Comparison of ENCODE assay signal across 17 cellular contexts in the genomic region with DNA sequence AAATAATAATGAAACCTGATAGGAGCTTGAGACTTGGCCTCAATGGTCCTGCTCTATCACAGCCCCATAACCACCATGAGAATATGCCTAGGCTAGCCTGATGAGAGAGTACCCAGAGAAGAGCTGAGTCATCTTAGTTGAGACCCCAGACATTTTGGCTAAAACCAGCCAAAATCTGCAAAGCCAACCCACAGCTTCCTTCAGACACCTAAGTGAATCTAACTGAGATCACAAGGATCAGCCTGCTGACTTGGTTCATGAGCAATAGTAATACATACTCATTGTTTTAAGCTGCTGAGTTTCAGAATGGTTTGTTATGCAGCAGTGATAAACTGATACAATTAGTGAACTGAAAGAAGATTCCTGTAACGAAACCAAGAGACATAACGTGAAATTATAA.
DNase-seq lines count a peak whose midpoint lies in the region; ATAC-seq lines count a peak whose summit lies in the region.
"Had no signal": no experiment of that assay in that cellular context is flagged by ENCODE, and none has a peak within 500 bp of the region (broad histone marks: within the 10 kb centered on the region; RNA-seq: fewer than 3 reads in every experiment).

No MANE protein-coding gene starts in this region.

- CTCF ChIA-PET in activated CD4-positive, alpha-beta memory T cell treated with anti-CD3 and anti-CD28 coated beads, Interleukin-2, amount 10 ng/mL, durations not matched to agents 7 days and 5 days (lab: Charles Lee), result interaction anchor here (0.6 kb wide), 1 partner anchor 202 kb away, joined by 3 read pairs; no protein-coding TSS in a partner anchor

- H3K9me3 Mint-ChIP-seq in activated T-cell treated with anti-CD3 and anti-CD28 coated beads, Interleukin-2, amount 50 U/mL, for 24 hours, result peaks cover 4% of the 10 kb centered on the region
- H3K9me3 Mint-ChIP-seq in activated CD4-positive, alpha-beta memory T cell treated with anti-CD3 and anti-CD28 coated beads, Interleukin-2, amount 10 ng/mL, durations not matched to agents 7 days and 5 days, result peaks cover 6% of the 10 kb centered on the region
- H3K9me3 Mint-ChIP-seq: CD8-positive, alpha-beta memory T cell had no signal

- POLR2A ChIA-PET in activated CD4-positive, alpha-beta memory T cell treated with anti-CD3 and anti-CD28 coated beads, Interleukin-2, amount 10 ng/mL, durations not matched to agents 7 days and 5 days (lab: Charles Lee), result interaction anchor here (0.8 to 1.4 kb wide), 3 partner anchors 18 to 231 kb away, joined by 3 read pairs; no protein-coding TSS in a partner anchor

- no peak overlapping the region for H3K4me3 Mint-ChIP-seq in activated T-cell treated with anti-CD3 and anti-CD28 coated beads, Interleukin-2, amount 50 U/mL, for 24 hours
- H3K4me3 Mint-ChIP-seq in activated CD4-positive, alpha-beta memory T cell treated with anti-CD3 and anti-CD28 coated beads, Interleukin-2, amount 10 ng/mL, durations not matched to agents 7 days and 5 days, result no peak overlapping the region
- H3K4me3 Mint-ChIP-seq: CD8-positive, alpha-beta memory T cell had no signal

- no peak for ATAC-seq in HG02588 (IDR thresholded peaks at IDR 0.05; ENCODE audit: unreplicated experiment)
- ATAC-seq: K562 had no signal

- no peaks in the 10 kb centered on the region for H3K27me3 Mint-ChIP-seq in activated T-cell treated with anti-CD3 and anti-CD28 coated beads, Interleukin-2, amount 50 U/mL, for 24 hours
- no peaks in the 10 kb centered on the region for H3K27me3 Mint-ChIP-seq in activated CD4-positive, alpha-beta memory T cell treated with anti-CD3 and anti-CD28 coated beads, Interleukin-2, amount 10 ng/mL, durations not matched to agents 7 days and 5 days
- H3K27me3 Mint-ChIP-seq: CD8-positive, alpha-beta memory T cell had no signal

- peak overlapping the region; percentile 41 for H3K27ac Mint-ChIP-seq in activated T-cell treated with anti-CD3 and anti-CD28 coated beads, Interleukin-2, amount 50 U/mL, for 24 hours
- H3K27ac Mint-ChIP-seq in activated CD4-positive, alpha-beta memory T cell treated with anti-CD3 and anti-CD28 coated beads, Interleukin-2, amount 10 ng/mL, durations not matched to agents 7 days and 5 days, result peak overlapping the region; percentile 31
- H3K27ac Mint-ChIP-seq: CD8-positive, alpha-beta memory T cell had no signal

- H3K4me1 Mint-ChIP-seq in activated T-cell treated with anti-CD3 and anti-CD28 coated beads, Interleukin-2, amount 50 U/mL, for 24 hours (ENCODE audit: low read depth), result peaks cover 48% of the 10 kb centered on the region
- H3K4me1 Mint-ChIP-seq in activated CD4-positive, alpha-beta memory T cell treated with anti-CD3 and anti-CD28 coated beads, Interleukin-2, amount 10 ng/mL, durations not matched to agents 7 days and 5 days, result peaks cover 25% of the 10 kb centered on the region

- H3K36me3 Mint-ChIP-seq in activated T-cell treated with anti-CD3 and anti-CD28 coated beads, Interleukin-2, amount 50 U/mL, for 24 hours (ENCODE audit: low read depth), result peaks cover 2% of the 10 kb centered on the region
- peaks cover 6% of the 10 kb centered on the region for H3K36me3 Mint-ChIP-seq in activated CD4-positive, alpha-beta memory T cell treated with anti-CD3 and anti-CD28 coated beads, Interleukin-2, amount 10 ng/mL, durations not matched to agents 7 days and 5 days (ENCODE audit: low read depth)
- H3K36me3 Mint-ChIP-seq: CD8-positive, alpha-beta memory T cell had no signal

- no peak for DNase-seq in activated T-cell treated with anti-CD3 and anti-CD28 coated beads, Interleukin-2, amount 50 U/mL, for 24 hours
- no peak for DNase-seq in activated T-cell treated with anti-CD3 and anti-CD28 coated beads for 4 hours
- DNase-seq in stimulated activated CD4-positive, alpha-beta T cell treated with anti-CD3 and anti-CD28 coated beads, Interleukin-4, amount 100 ng/mL, for 24 hours, result peak; percentile 13
- DNase-seq in stimulated activated CD4-positive, alpha-beta T cell treated with anti-CD3 and anti-CD28 coated beads, Interleukin-12 subunit alpha, Interleukin-12 subunit beta, amount 100 ng/mL, for 4 hours, result no peak
- DNase-seq in activated CD4-positive, alpha-beta memory T cell treated with anti-CD3 and anti-CD28 coated beads, Interleukin-2, amount 10 ng/mL, durations not matched to agents 7 days and 5 days, result no peak
- DNase-seq in SKM-1 (lab: John Stamatoyannopoulos, UW; ENCODE audit: unreplicated experiment), result no peak
- DNase-seq: CD8-positive, alpha-beta memory T cell; DMS53; GM23248; NCI-H1092 treated with DMSO at 0.1 percent for 48 hours; NCI-H2081; NCI-H2171 treated with DMSO at 0.1 percent for 48 hours; NCI-H446; NCI-H526 treated with DMSO at 0.1 percent for 48 hours; SHP77 had no signal
